8 cellular contexts compared by ENCODE assay signal in genomic region chr10:5811387-5811821, GRCh38. TPM values are rescaled to one million over a fixed set of nuclear protein-coding genes. Genes with fewer than 3 reads are reported as not detected.
A peak's percentile ranks its signal among the peaks of the same experiment; 100 is the strongest.
DNase-seq lines count a peak whose midpoint lies in the region; ATAC-seq and TF ChIP-seq lines count a peak whose summit lies in the region.

No MANE protein-coding gene starts in this region.

- H3K4me2 ChIP-seq in SK-N-SH, result peak overlapping the region; percentile 97
- H3K4me2 ChIP-seq in fibroblast of lung (ENCODE audit: extremely low read depth, insufficient read depth, low read length), result peak overlapping the region; percentile 92

- intact Hi-C loops in Right ventricle myocardium inferior (cut with DNase I), result loop anchor here (5.0 kb wide), 1 partner anchor 76 kb away; the partner anchor contains the start of gene ANKRD16

- no peak for ATAC-seq in Right ventricle myocardium inferior
- ATAC-seq in HG03521 (IDR thresholded peaks at IDR 0.05; ENCODE audit: unreplicated experiment), result no peak

- TF ChIP-seq CTCF in right atrium auricular region (IDR thresholded peaks at IDR 0.05), result no peak
- TF ChIP-seq CTCF in SK-N-SH (IDR thresholded peaks at IDR 0.05), result no peak
- TF ChIP-seq CTCF in fibroblast of lung (conservative IDR thresholded peaks at IDR 0.05 in 1 of 2, IDR thresholded peaks at IDR 0.05 in 1 of 2; ENCODE audit: low read depth in 1 of 2, low read length in 2 of 2), result no peak
- no peak for TF ChIP-seq CTCF in progenitor cell of endocrine pancreas (IDR thresholded peaks at IDR 0.05; ENCODE audit: unreplicated experiment)

- no peak overlapping the region for H3K27ac ChIP-seq in right atrium auricular region
- H3K27ac ChIP-seq in SK-N-SH (ENCODE audit: low read depth in 2 of 2, low read length in 1 of 2), result peak overlapping the region in 1 of 2 experiments; percentile 96; a peak in 1 of 4 replicates
- no peak overlapping the region for H3K27ac ChIP-seq in fibroblast of lung (ENCODE audit: insufficient read depth, low read length)

- WGBS in SK-N-SH (ENCODE audit: low lambda C conversion rate), result under 1% methylated on average over 6 of the region's 6 CpGs

- peak overlapping the region; percentile 94 for H3K27ac Mint-ChIP-seq in progenitor cell of endocrine pancreas

- H3K4me1 Mint-ChIP-seq in progenitor cell of endocrine pancreas (ENCODE audit: low read depth), result peaks cover 44% of the 10 kb centered on the region

- peak overlapping the region; percentile 82 for H3K4me3 Mint-ChIP-seq in progenitor cell of endocrine pancreas (ENCODE audit: low read depth)

- no peaks in the 10 kb centered on the region for H3K27me3 ChIP-seq in right atrium auricular region
- H3K27me3 ChIP-seq in SK-N-SH (ENCODE audit: insufficient read depth), result no peaks in the 10 kb centered on the region
- no peaks in the 10 kb centered on the region for H3K27me3 ChIP-seq in fibroblast of lung (ENCODE audit: control insufficient read depth, insufficient read depth, low read length)

- no peak overlapping the region for H2AFZ ChIP-seq in SK-N-SH (ENCODE audit: low read depth)
- H2AFZ ChIP-seq in fibroblast of lung (ENCODE audit: low read length), result no peak overlapping the region

- peaks cover 7% of the 10 kb centered on the region for H3K36me3 Mint-ChIP-seq in progenitor cell of endocrine pancreas (ENCODE audit: insufficient read depth)

- peak overlapping the region; percentile 5 to 95 for H3K4me3 ChIP-seq in right atrium auricular region
- H3K4me3 ChIP-seq in SK-N-SH (ENCODE audit: low read depth in 2 of 2, low read length in 1 of 2), result peak overlapping the region; percentile 79 to 98
- H3K4me3 ChIP-seq in fibroblast of lung (replicated peaks in 1 of 4; ENCODE audit: control extremely low read depth in 1 of 4, insufficient read depth in 1 of 4, low read depth in 3 of 4, low read length in 4 of 4), result peak overlapping the region; percentile 59 to 99 (median 92)

- H3F3A ChIP-seq in SK-N-SH (replicated peaks; ENCODE audit: insufficient read depth), result no peaks in the 10 kb centered on the region

- H3K9me3 ChIP-seq in right atrium auricular region, result no peaks in the 10 kb centered on the region
- no peaks in the 10 kb centered on the region for H3K9me3 ChIP-seq in SK-N-SH
- no peaks in the 10 kb centered on the region for H3K9me3 ChIP-seq in fibroblast of lung (ENCODE audit: control insufficient read depth, insufficient read depth, low read depth, low read length)

- peaks cover 0 to 64% of the 10 kb centered on the region in 2 donors for H3K4me1 ChIP-seq in right atrium auricular region
- peaks cover 18 to 23% of the 10 kb centered on the region in 2 experiments; a peak in 3 of 4 replicates for H3K4me1 ChIP-seq in SK-N-SH (ENCODE audit: control insufficient read depth in 1 of 2, insufficient read depth in 2 of 2, low read depth in 1 of 2, low read length in 1 of 2)
- H3K4me1 ChIP-seq in fibroblast of lung (ENCODE audit: control insufficient read depth, extremely low read depth, insufficient read depth, low read length), result no peaks in the 10 kb centered on the region

- peaks cover 62% of the 10 kb centered on the region for H4K20me1 ChIP-seq in SK-N-SH (ENCODE audit: insufficient read depth)
- peaks cover 5% of the 10 kb centered on the region for H4K20me1 ChIP-seq in fibroblast of lung (ENCODE audit: control insufficient read depth, extremely low read depth, insufficient read depth, low read length)

- TF ChIP-seq EP300 in SK-N-SH (IDR thresholded peaks at IDR 0.05; ENCODE audit: borderline replicate concordance in 1 of 2, low read depth in 1 of 2, low read length in 1 of 2), result no peak

- H3K9me2 ChIP-seq in SK-N-SH, result no peaks in the 10 kb centered on the region

- POLR2A ChIA-PET in SK-N-SH (lab: Yijun Ruan, JAX), result interaction anchor here (0.5 kb wide), 1 partner anchor 11 kb away, joined by 4 read pairs; no protein-coding TSS in a partner anchor

- H3K79me2 ChIP-seq in SK-N-SH (ENCODE audit: insufficient read depth), result peaks cover 83% of the 10 kb centered on the region
- H3K79me2 ChIP-seq in fibroblast of lung (ENCODE audit: control insufficient read depth, insufficient read depth, low read length), result peaks cover 68% of the 10 kb centered on the region

- no peaks in the 10 kb centered on the region for H3K9me3 Mint-ChIP-seq in progenitor cell of endocrine pancreas (ENCODE audit: low read depth)

- H3K27me3 Mint-ChIP-seq in progenitor cell of endocrine pancreas, result no peaks in the 10 kb centered on the region

- CTCF ChIA-PET in SK-N-SH (lab: Yijun Ruan, JAX), result no interaction called here

- DNase-seq in right atrium auricular region (ENCODE audit: low spot score), result no peak
- DNase-seq in Right ventricle myocardium inferior (ENCODE audit: missing footprints), result no peak
- no peak for DNase-seq in SK-N-SH
- DNase-seq in fibroblast of lung (ENCODE audit: low read depth in 2 of 2), result peak; percentile 60 to 74
- DNase-seq in progenitor cell of endocrine pancreas (ENCODE audit: low spot score, unreplicated experiment), result no peak
- DNase-seq in GDM1 (lab: John Stamatoyannopoulos, UW), result no peak
- no peak for DNase-seq in NOMO-1 (lab: John Stamatoyannopoulos, UW; ENCODE audit: unreplicated experiment in 2 of 2)

- TF ChIP-seq RAD21 in SK-N-SH (IDR thresholded peaks at IDR 0.05; ENCODE audit: low read length), result no peak

- H3K9ac ChIP-seq in SK-N-SH (peak overlapping the region; percentile 100; the same call in 1 of the 2 replicates), fibroblast of lung (ENCODE audit: insufficient read depth, low read length) (no peak overlapping the region)

- no peaks in the 10 kb centered on the region for H3K36me3 ChIP-seq in right atrium auricular region
- peaks cover 3 to 13% of the 10 kb centered on the region in 2 experiments for H3K36me3 ChIP-seq in SK-N-SH (replicated peaks in 1 of 2; ENCODE audit: control insufficient read depth in 1 of 2, insufficient read depth in 2 of 2, low read length in 1 of 2)
- no peaks in the 10 kb centered on the region for H3K36me3 ChIP-seq in fibroblast of lung (ENCODE audit: control insufficient read depth, insufficient read depth, low read length)

TF ChIP-seq in SK-N-SH, 30 proteins besides CTCF, POLR2A, EP300 and RAD21:
- TF ChIP-seq PBX3 (IDR thresholded peaks at IDR 0.05), result no peak
- TF ChIP-seq FOSL2 (IDR thresholded peaks at IDR 0.05; ENCODE audit: borderline replicate concordance, low read depth), result no peak
- TF ChIP-seq YY1 (IDR thresholded peaks at IDR 0.05; ENCODE audit: low read depth), result no peak
- TF ChIP-seq, protein P1, sequence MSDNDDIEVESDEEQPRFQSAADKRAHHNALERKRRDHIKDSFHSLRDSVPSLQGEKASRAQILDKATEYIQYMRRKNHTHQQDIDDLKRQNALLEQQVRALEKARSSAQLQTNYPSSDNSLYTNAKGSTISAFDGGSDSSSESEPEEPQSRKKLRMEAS (IDR thresholded peaks at IDR 0.05; ENCODE audit: low read depth), result no peak
- no peak for TF ChIP-seq NRF1 (IDR thresholded peaks at IDR 0.05; ENCODE audit: low read depth, low read length)
- TF ChIP-seq TEAD4 (IDR thresholded peaks at IDR 0.05; ENCODE audit: borderline replicate concordance, insufficient read depth), result no peak
- TF ChIP-seq FOXJ3 (CRISPR knock-in tag; IDR thresholded peaks at IDR 0.05), result no peak
TF ChIP-seq in SK-N-SH: peak in this region for 0.

RNA-seq across cellular contexts. Expression of gene GDI2, which starts 1.8 kb away (rescaled TPM):
- total RNA-seq in right atrium auricular region (100 to 1,000 TPM; 117 to 124 TPM), Right ventricle myocardium inferior (101 TPM), fibroblast of lung (474 and 483 TPM in 2 replicates), progenitor cell of endocrine pancreas (284 and 287 TPM in 2 replicates)
- polyA plus RNA-seq in SK-N-SH (2012; rRNA removed) (94.3 and 99.1 TPM in 2 replicates), fibroblast of lung (287 and 291 TPM in 2 replicates)
- polyA plus RNA-seq in SK-N-SH (2012; cell fraction: cytosol; rRNA removed), result 130 and 137 TPM in 2 replicates
- polyA plus RNA-seq in SK-N-SH (2012; cell fraction: nucleus; rRNA removed), result 46.9 and 72.6 TPM in 2 replicates
- polyA plus RNA-seq in fibroblast of lung (2012), result 212 and 215 TPM in 2 replicates
- 29.3 and 36.2 TPM in 2 replicates for polyA minus RNA-seq in fibroblast of lung (ENCODE audit: low replicate concordance)

Comparison
In these comparisons a context has a peak if more than half of its experiments do, and no peak if none do; other contexts are left out.
1. DNase-seq: peak in fibroblast of lung (2 of 2); none in right atrium auricular region (single experiment), Right ventricle myocardium inferior (single experiment), SK-N-SH (single experiment), progenitor cell of endocrine pancreas (single experiment), GDM1 (single experiment) and NOMO-1 (0 of 2).
2. Peak in every context shown above with its lines, with median percentiles within 50 percentile points of each other: H3K4me3 ChIP-seq.